9 cellular contexts compared by ENCODE assay signal in the genomic region with DNA sequence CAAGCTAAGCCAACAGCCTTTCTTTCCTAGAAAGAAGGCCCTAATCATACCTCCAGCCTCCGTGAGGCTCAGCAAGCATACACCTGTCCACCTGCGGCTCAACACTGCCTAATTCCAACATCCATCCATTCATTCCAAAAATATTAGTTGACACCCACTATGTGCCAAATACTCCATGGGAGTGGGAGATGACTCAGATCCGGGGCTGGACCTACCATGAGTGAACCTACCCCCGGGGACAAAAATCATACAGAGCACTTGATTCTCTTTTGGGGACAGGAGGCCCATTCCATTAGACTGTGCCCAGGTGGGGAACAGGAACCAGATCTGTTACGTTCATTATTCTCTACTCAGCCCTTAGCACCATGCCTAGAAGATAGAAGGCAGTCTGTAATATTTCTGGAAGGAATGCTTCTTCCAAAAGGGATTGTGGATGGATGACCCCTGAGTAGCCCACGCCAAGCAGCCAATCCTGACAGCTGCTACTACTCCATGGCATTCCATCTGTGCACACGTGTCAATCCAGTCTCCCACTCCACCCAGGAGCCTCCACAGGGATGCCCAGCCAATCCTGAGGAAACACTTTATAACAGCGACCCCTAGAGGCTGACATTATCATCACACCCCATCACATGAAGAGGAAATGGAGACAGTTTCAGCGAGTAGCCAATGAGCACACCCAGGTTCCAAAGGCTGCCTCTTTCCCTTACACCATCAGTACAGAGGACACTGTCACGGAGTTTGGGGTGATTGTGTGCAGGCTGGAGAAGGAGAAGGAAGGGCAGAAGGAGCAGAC.
DNase-seq lines count a peak whose midpoint lies in the region; ATAC-seq, FAIRE-seq and TF ChIP-seq lines count a peak whose summit lies in the region.
"Had no signal": no experiment of that assay in that cellular context is flagged by ENCODE, and none has a peak within 500 bp of the region (broad histone marks: within the 10 kb centered on the region; RNA-seq: fewer than 3 reads in every experiment).

No MANE protein-coding gene starts in this region.

- FAIRE-seq in GM19239 (lab: Jason Lieb, UNC): no peak
- FAIRE-seq: islet of Langerhans had no signal

- no peaks in the 10 kb centered on the region for H3K36me3 ChIP-seq in ovary

- H3K9me3 Mint-ChIP-seq in stimulated activated naive CD8-positive, alpha-beta T cell treated with anti-CD3 and anti-CD28 coated beads, Interleukin-15, amount 100 ng/mL, for 72 hours: no peaks in the 10 kb centered on the region

- intact Hi-C loops in ovary (cut with DNase I): no loop called here

- H3K4me3 ChIP-seq in epithelial cell of proximal tubule (ENCODE audit: low read depth, low read length): no peak overlapping the region
- H3K4me3 ChIP-seq in ovary: no peak overlapping the region

- TF ChIP-seq CTCF in epithelial cell of proximal tubule (conservative IDR thresholded peaks at IDR 0.05; ENCODE audit: low read depth, low read length) (peak; percentile 57), ovary (IDR thresholded peaks at IDR 0.05) (no peak)

- H3K4me1 ChIP-seq in ovary (ENCODE audit: insufficient read depth): no peaks in the 10 kb centered on the region

- peak; percentile 63 for DNase-seq in COLO668 (lab: John Stamatoyannopoulos, UW; ENCODE audit: unreplicated experiment)
- peak; percentile 19 for DNase-seq in GM19239 (ENCODE audit: insufficient read length, low spot score)
- DNase-seq in NCI-H82 treated with DMSO at 0.1 percent for 48 hours (lab: John Stamatoyannopoulos, UW; ENCODE audit: unreplicated experiment): peak; percentile 33
- no peak for DNase-seq in epithelial cell of proximal tubule (ENCODE audit: low read depth)
- peak; percentile 13 to 14 for DNase-seq in stimulated activated naive CD8-positive, alpha-beta T cell treated with anti-CD3 and anti-CD28 coated beads, Interleukin-15, amount 100 ng/mL, for 72 hours
- no peak for DNase-seq in ovary
- DNase-seq in cerebellar nuclear complex (lab: John Stamatoyannopoulos, UW): no peak

- WGBS in ovary, 3 donors: 55 to 57% (median 55%) methylated on average over 10 of the region's 10 CpGs

- no peak for TF ChIP-seq EP300 in ovary (IDR thresholded peaks at IDR 0.05)

- H3K9me3 ChIP-seq in ovary: no peaks in the 10 kb centered on the region

- no peak overlapping the region for H3K27ac ChIP-seq in ovary

- peak; percentile 49 for ATAC-seq in stimulated activated naive CD8-positive, alpha-beta T cell treated with anti-CD3 and anti-CD28 coated beads, Interleukin-15, amount 100 ng/mL, for 72 hours
- no peak for ATAC-seq in HG02981 (IDR thresholded peaks at IDR 0.05; ENCODE audit: unreplicated experiment)

- TF ChIP-seq POLR2A in ovary (IDR thresholded peaks at IDR 0.05): no peak

- H3K27me3 ChIP-seq in ovary: no peaks in the 10 kb centered on the region

- H3K27me3 Mint-ChIP-seq in stimulated activated naive CD8-positive, alpha-beta T cell treated with anti-CD3 and anti-CD28 coated beads, Interleukin-15, amount 100 ng/mL, for 72 hours: peaks cover 11% of the 10 kb centered on the region

- H3K4me3 Mint-ChIP-seq in stimulated activated naive CD8-positive, alpha-beta T cell treated with anti-CD3 and anti-CD28 coated beads, Interleukin-15, amount 100 ng/mL, for 72 hours: no peak overlapping the region

- H3K4me1 Mint-ChIP-seq in stimulated activated naive CD8-positive, alpha-beta T cell treated with anti-CD3 and anti-CD28 coated beads, Interleukin-15, amount 100 ng/mL, for 72 hours: no peaks in the 10 kb centered on the region

- H3K27ac Mint-ChIP-seq in stimulated activated naive CD8-positive, alpha-beta T cell treated with anti-CD3 and anti-CD28 coated beads, Interleukin-15, amount 100 ng/mL, for 72 hours: no peak overlapping the region

Comparison
In these comparisons a context has a peak if more than half of its experiments do, and no peak if none do; other contexts are left out.
1. DNase-seq: peak in COLO668 (single experiment), GM19239 (single experiment), NCI-H82 treated with DMSO at 0.1 percent for 48 hours (single experiment) and stimulated activated naive CD8-positive, alpha-beta T cell treated with anti-CD3 and anti-CD28 coated beads, Interleukin-15, amount 100 ng/mL, for 72 hours (2 of 2); none in epithelial cell of proximal tubule (single experiment), ovary (0 of 5) and cerebellar nuclear complex (0 of 2).